ENCODE assay signal across 20 cellular contexts in genomic region chr1:65372557-65372956, GRCh38. TPM values are rescaled to one million over a fixed set of nuclear protein-coding genes. Genes with fewer than 3 reads are reported as not detected.
A peak's percentile ranks its signal among the peaks of the same experiment; 100 is the strongest.
DNase-seq lines count a peak whose midpoint lies in the region; TF ChIP-seq lines count a peak whose summit lies in the region.
"Had no signal": no experiment of that assay in that cellular context is flagged by ENCODE, and none has a peak within 500 bp of the region (broad histone marks: within the 10 kb centered on the region; RNA-seq: fewer than 3 reads in every experiment).

No MANE protein-coding gene starts in this region.

- H2AK5ac ChIP-seq in H9 (ENCODE audit: insufficient read length, low read length), result no peak overlapping the region

- H3K4me1 Mint-ChIP-seq in osteocyte (ENCODE audit: unreplicated experiment) (peaks cover 30% of the 10 kb centered on the region), H9 (no peaks in the 10 kb centered on the region)
- H3K4me1 Mint-ChIP-seq: endodermal cell had no signal

- no peak overlapping the region for H3K4me3 ChIP-seq in SJCRH30
- H3K4me3 ChIP-seq: psoas muscle, thyroid gland had no signal

- H3K23ac ChIP-seq in H9 (ENCODE audit: insufficient read length, low read depth, low read length), result no peak overlapping the region

- H3K79me2 ChIP-seq in H9 (ENCODE audit: insufficient read depth, low read length), result no peaks in the 10 kb centered on the region

- H4K8ac ChIP-seq in H9 (replicated peaks; ENCODE audit: insufficient read length, low read depth, low read length), result no peak overlapping the region

- no peak overlapping the region for H2BK5ac ChIP-seq in H9 (ENCODE audit: insufficient read length, low read length)

- H3K27ac ChIP-seq in H9 (ENCODE audit: insufficient read length, low read depth, low read length) (no peak overlapping the region), SJCRH30 (no peak overlapping the region)
- H3K27ac ChIP-seq: psoas muscle, thyroid gland had no signal

- H3K27me3 ChIP-seq in H9 (ENCODE audit: insufficient read depth, low read length) (no peaks in the 10 kb centered on the region), SJCRH30 (no peaks in the 10 kb centered on the region)
- H3K27me3 ChIP-seq: thyroid gland had no signal

- H3K4me1 ChIP-seq in H9 (ENCODE audit: insufficient read depth, low read length), result no peaks in the 10 kb centered on the region
- H3K4me1 ChIP-seq in SJCRH30, result no peaks in the 10 kb centered on the region
- H3K4me1 ChIP-seq: psoas muscle, thyroid gland had no signal

- H2BK120ac ChIP-seq in H9 (ENCODE audit: low read depth, low read length, poor library complexity, severe bottlenecking), result no peak overlapping the region

- no peaks in the 10 kb centered on the region for H4K20me1 ChIP-seq in H9 (ENCODE audit: control insufficient read depth, insufficient read depth, insufficient read length)

- peaks cover 36% of the 10 kb centered on the region for H3K36me3 Mint-ChIP-seq in osteocyte (ENCODE audit: unreplicated experiment)
- no peaks in the 10 kb centered on the region for H3K36me3 Mint-ChIP-seq in H9 (ENCODE audit: insufficient read depth in 1 of 3, low read depth in 3 of 3)

- H3K27ac Mint-ChIP-seq in osteocyte (ENCODE audit: unreplicated experiment), result peak overlapping the region; percentile 84
- no peak overlapping the region for H3K27ac Mint-ChIP-seq in H9
- H3K27ac Mint-ChIP-seq: endodermal cell, IgD-negative memory B cell had no signal

- no peaks in the 10 kb centered on the region for H3K36me3 ChIP-seq in SJCRH30
- H3K36me3 ChIP-seq: thyroid gland had no signal

- no peak overlapping the region for H2AFZ ChIP-seq in H9 (ENCODE audit: low read length)

- H3K4ac ChIP-seq in H9 (ENCODE audit: low read depth, low read length), result no peak overlapping the region

- H4K91ac ChIP-seq in H9 (ENCODE audit: insufficient read length, low read depth, low read length), result no peak overlapping the region

- no peak overlapping the region for H3T11ph ChIP-seq in H9 (ENCODE audit: low read length)

- DNase-seq in ELR (ENCODE audit: low read depth) (peak; percentile 38), NCI-H460 (ENCODE audit: extremely low read depth, low read depth) (peak; percentile 9), dedifferentiated amniotic fluid mesenchymal stem cell (ENCODE audit: extremely low spot score) (peak; percentile 28), osteocyte (ENCODE audit: extremely low spot score, unreplicated experiment) (no peak), GM19238 (ENCODE audit: insufficient read length, low spot score) (no peak), GDM1 (lab: John Stamatoyannopoulos, UW) (no peak), H9 (no peak), SJCRH30 (no peak)
- DNase-seq: activated effector memory CD4-positive, alpha-beta T cell treated with Interleukin-2 at 50 U/mL for 16 hours; central memory CD4-positive, alpha-beta T cell; endodermal cell; H7; MV-4-11; NCI-H2029 treated with DMSO at 0.1 percent for 48 hours; NCI-H526; psoas muscle; SHP77 treated with DMSO at 0.1 percent for 48 hours; T-helper 2 cell; thyroid gland had no signal

- TF ChIP-seq CTCF in osteocyte (IDR thresholded peaks at IDR 0.05) (no peak), H9 (conservative IDR thresholded peaks at IDR 0.05) (no peak)

- no peak overlapping the region for H2BK20ac ChIP-seq in H9 (ENCODE audit: low read depth, low read length, poor library complexity, severe bottlenecking)

- H3K27me3 Mint-ChIP-seq in osteocyte (ENCODE audit: unreplicated experiment), result no peaks in the 10 kb centered on the region
- H3K27me3 Mint-ChIP-seq in H9 (ENCODE audit: low read depth), result no peaks in the 10 kb centered on the region
- H3K27me3 Mint-ChIP-seq: IgD-negative memory B cell had no signal

- no peak overlapping the region for H2BK15ac ChIP-seq in H9 (ENCODE audit: low read depth, low read length)

- H3K4me3 Mint-ChIP-seq in osteocyte (ENCODE audit: unreplicated experiment) (no peak overlapping the region), H9 (no peak overlapping the region)
- H3K4me3 Mint-ChIP-seq: endodermal cell, IgD-negative memory B cell had no signal

- no peak overlapping the region for H3K9ac ChIP-seq in H9 (ENCODE audit: extremely low read depth, insufficient read length, low read length)

- no peaks in the 10 kb centered on the region for H3K79me1 ChIP-seq in H9 (ENCODE audit: insufficient read depth, low read depth, low read length, poor library complexity, severe bottlenecking)

- no peak overlapping the region for H3K56ac ChIP-seq in H9 (ENCODE audit: insufficient read length, low read depth, low read length)

- no peak overlapping the region for H3K14ac ChIP-seq in H9 (ENCODE audit: insufficient read depth, low read length)

- no peak overlapping the region for H4K5ac ChIP-seq in H9 (ENCODE audit: insufficient read length, low read depth, low read length)

- no peak overlapping the region for H3K18ac ChIP-seq in H9 (ENCODE audit: insufficient read length, low read depth, low read length)

- H3K9me3 Mint-ChIP-seq in osteocyte (ENCODE audit: unreplicated experiment) (peaks cover 9% of the 10 kb centered on the region), H9 (no peaks in the 10 kb centered on the region)
- H3K9me3 Mint-ChIP-seq: endodermal cell had no signal

- H2BK12ac ChIP-seq in H9 (ENCODE audit: insufficient read length, low read depth, low read length), result no peak overlapping the region

- H3K9me3 ChIP-seq in H9 (ENCODE audit: control insufficient read depth, low read depth, low read length) (no peaks in the 10 kb centered on the region), SJCRH30 (replicated peaks) (no peaks in the 10 kb centered on the region)
- H3K9me3 ChIP-seq: psoas muscle, thyroid gland had no signal

- WGBS in H9 (ENCODE audit: extremely low coverage, insufficient read length, low lambda C conversion rate), result no CpG with 5 or more reads among the region's 1 CpG

- H3K4me2 ChIP-seq in H9 (ENCODE audit: insufficient read depth, insufficient read length, low read length), result no peak overlapping the region

- no peaks in the 10 kb centered on the region for H3K23me2 ChIP-seq in H9 (ENCODE audit: insufficient read length, low read depth, low read length, poor library complexity, severe bottlenecking)

RNA-seq across cellular contexts. Expression of gene LEPR, which starts 47.9 kb away (rescaled TPM):
- total RNA-seq in NCI-H460 (2014; rRNA removed; shearing (Covaris generic)), result 9.4 and 10.2 TPM in 2 replicates
- polyA plus RNA-seq in NCI-H460 (2014; cell fraction: nucleus; rRNA removed), result 3.0 and 4.3 TPM in 2 replicates
- total RNA-seq in osteocyte (12.2 and 14.2 TPM in 2 replicates), H9 (2021) (3.3 TPM in 2 replicates)
- 1.2 and 1.4 TPM in 2 replicates for total RNA-seq in SJCRH30 (2014; rRNA removed; shearing (Covaris generic))

RNA-seq across cellular contexts. Expression of gene LEPROT, which starts 47.9 kb away (rescaled TPM):
- 40.8 and 53.8 TPM in 2 replicates for total RNA-seq in NCI-H460 (2014; rRNA removed; shearing (Covaris generic))
- polyA plus RNA-seq in NCI-H460 (2014; cell fraction: nucleus; rRNA removed), result 41.4 and 52.2 TPM in 2 replicates
- total RNA-seq in osteocyte (158 and 171 TPM in 2 replicates), H9 (2021) (28.6 and 32.6 TPM in 2 replicates)
- total RNA-seq in SJCRH30 (2014; rRNA removed; shearing (Covaris generic)), result 24.5 and 27.2 TPM in 2 replicates

Comparison
In these comparisons a context has a peak if more than half of its experiments do, and no peak if none do; other contexts are left out.
1. DNase-seq: peak in ELR (single experiment), NCI-H460 (single experiment) and dedifferentiated amniotic fluid mesenchymal stem cell (single experiment); none in osteocyte (single experiment), GM19238 (single experiment), GDM1 (single experiment), H9 (single experiment) and SJCRH30 (0 of 2).